20 cellular contexts compared by ENCODE assay signal in the genomic region with DNA sequence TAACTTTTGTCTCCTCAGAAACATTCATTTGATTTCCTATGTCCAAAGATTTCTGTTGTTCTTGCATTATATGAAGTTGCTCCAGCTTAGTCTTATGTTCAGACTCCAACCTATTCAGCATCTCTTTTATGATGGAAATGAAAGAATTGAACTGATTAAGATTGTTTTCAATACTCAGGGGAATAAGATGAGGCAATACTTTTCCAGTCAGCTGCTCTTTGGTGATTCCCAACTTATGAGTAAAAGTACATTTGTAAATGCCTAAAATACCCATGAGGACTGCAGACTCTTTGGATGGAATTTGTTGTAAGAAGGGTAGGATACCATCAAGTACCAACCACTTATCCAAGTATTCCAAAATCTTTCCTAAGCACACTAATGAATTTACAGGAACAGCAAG. TPM values are rescaled to one million over a fixed set of nuclear protein-coding genes. Genes with fewer than 3 reads are reported as not detected.
DNase-seq lines count a peak whose midpoint lies in the region; ATAC-seq and TF ChIP-seq lines count a peak whose summit lies in the region.
"Had no signal": no experiment of that assay in that cellular context is flagged by ENCODE, and none has a peak within 500 bp of the region (broad histone marks: within the 10 kb centered on the region; RNA-seq: fewer than 3 reads in every experiment).

No MANE protein-coding gene starts in this region.

- H3K4me3 ChIP-seq in coronary artery (no peak overlapping the region), psoas muscle (no peak overlapping the region)
- H3K4me3 ChIP-seq: dorsolateral prefrontal cortex, Peyer's patch, sigmoid colon had no signal

- H3K9me3 Mint-ChIP-seq in stimulated activated naive CD8-positive, alpha-beta T cell treated with anti-CD3 and anti-CD28 coated beads, Interleukin-15, amount 100 ng/mL, for 72 hours = peaks cover 0 to 14% of the 10 kb centered on the region in 2 donors

- peaks cover 64% of the 10 kb centered on the region for H3K4me1 ChIP-seq in psoas muscle

- ATAC-seq in psoas muscle (peak in 1 of 4 donors; percentile 38), GM21528 (IDR thresholded peaks at IDR 0.05; ENCODE audit: low FRiP score, unreplicated experiment) (no peak)
- ATAC-seq in stimulated activated naive CD8-positive, alpha-beta T cell treated with anti-CD3 and anti-CD28 coated beads, Interleukin-15, amount 100 ng/mL, for 72 hours = no peak
- ATAC-seq: SK-N-SH treated with all-trans-retinoic acid at 6 μM for 48 hours had no signal

- no peaks in the 10 kb centered on the region for H3K27me3 ChIP-seq in psoas muscle (ENCODE audit: insufficient read depth in 3 of 3, low read length in 2 of 3)
- H3K27me3 ChIP-seq: brain microvascular endothelial cell, dorsolateral prefrontal cortex, Peyer's patch, sigmoid colon had no signal

- H3K9me3 ChIP-seq in psoas muscle = no peaks in the 10 kb centered on the region
- H3K9me3 ChIP-seq: Peyer's patch, sigmoid colon had no signal

- H3K4me3 Mint-ChIP-seq in stimulated activated naive CD8-positive, alpha-beta T cell treated with anti-CD3 and anti-CD28 coated beads, Interleukin-15, amount 100 ng/mL, for 72 hours = no peak overlapping the region
- H3K4me3 Mint-ChIP-seq: activated CD4-positive, alpha-beta T cell treated with anti-CD3 and anti-CD28 coated beads, Interleukin-2, amount 10 ng/mL, durations not matched to agents 7 days and 5 days; activated naive CD4-positive, alpha-beta T cell treated with anti-CD3 and anti-CD28 coated beads, Interleukin-2, amount 10 ng/mL, durations not matched to agents 7 days and 5 days had no signal

- H3K27ac ChIP-seq in coronary artery = peak overlapping the region; percentile 12 to 50
- peak overlapping the region; percentile 53 for H3K27ac ChIP-seq in psoas muscle
- H3K27ac ChIP-seq: brain microvascular endothelial cell, dorsolateral prefrontal cortex, Peyer's patch had no signal

- no peak overlapping the region for H3K27ac Mint-ChIP-seq in stimulated activated naive CD8-positive, alpha-beta T cell treated with anti-CD3 and anti-CD28 coated beads, Interleukin-15, amount 100 ng/mL, for 72 hours
- H3K27ac Mint-ChIP-seq: activated CD4-positive, alpha-beta T cell treated with anti-CD3 and anti-CD28 coated beads, Interleukin-2, amount 10 ng/mL, durations not matched to agents 7 days and 5 days; activated naive CD4-positive, alpha-beta T cell treated with anti-CD3 and anti-CD28 coated beads, Interleukin-2, amount 10 ng/mL, durations not matched to agents 7 days and 5 days had no signal

- TF ChIP-seq CTCF in coronary artery (IDR thresholded peaks at IDR 0.05) = no peak
- no peak for TF ChIP-seq CTCF in psoas muscle (IDR thresholded peaks at IDR 0.05)
- TF ChIP-seq CTCF in GM10266 (IDR thresholded peaks at IDR 0.05; ENCODE audit: control insufficient read depth, insufficient read depth, low read depth, missing control alignments) = no peak

- H3K4me1 Mint-ChIP-seq in stimulated activated naive CD8-positive, alpha-beta T cell treated with anti-CD3 and anti-CD28 coated beads, Interleukin-15, amount 100 ng/mL, for 72 hours = peaks cover 10% of the 10 kb centered on the region

- DNase-seq in AG20443 (ENCODE audit: low spot score) (peak; percentile 25), GM04503 (ENCODE audit: low read depth) (peak; percentile 63), coronary artery (ENCODE audit: low spot score) (no peak), psoas muscle (no peak), GM10266 (ENCODE audit: extremely low spot score) (no peak), epidermal melanocyte (ENCODE audit: insufficient read length, low spot score) (no peak)
- DNase-seq in stimulated activated naive CD8-positive, alpha-beta T cell treated with anti-CD3 and anti-CD28 coated beads, Interleukin-15, amount 100 ng/mL, for 72 hours = no peak
- DNase-seq: activated CD4-positive, alpha-beta T cell treated with anti-CD3 and anti-CD28 coated beads, Interleukin-2, amount 10 ng/mL, durations not matched to agents 7 days and 5 days; activated naive CD4-positive, alpha-beta T cell treated with anti-CD3 and anti-CD28 coated beads, Interleukin-2, amount 10 ng/mL, durations not matched to agents 7 days and 5 days; brain microvascular endothelial cell; C1 segment of cervical spinal cord; dorsolateral prefrontal cortex; kidney glomerular epithelial cell; midbrain; NCI-H1436; nucleus accumbens; Peyer's patch; sigmoid colon had no signal

- no peaks in the 10 kb centered on the region for H3K36me3 ChIP-seq in psoas muscle (ENCODE audit: insufficient read depth in 1 of 2, low read depth in 1 of 2)
- H3K36me3 ChIP-seq: brain microvascular endothelial cell, Peyer's patch, sigmoid colon had no signal

- intact Hi-C loops in psoas muscle (cut with DNase I) = loop anchor here in 1 of 2 donors (5.0 kb wide), 1 partner anchor 36 kb away; no protein-coding TSS in a partner anchor

- H3K27me3 Mint-ChIP-seq in stimulated activated naive CD8-positive, alpha-beta T cell treated with anti-CD3 and anti-CD28 coated beads, Interleukin-15, amount 100 ng/mL, for 72 hours = no peaks in the 10 kb centered on the region
- H3K27me3 Mint-ChIP-seq: activated CD4-positive, alpha-beta T cell treated with anti-CD3 and anti-CD28 coated beads, Interleukin-2, amount 10 ng/mL, durations not matched to agents 7 days and 5 days; activated naive CD4-positive, alpha-beta T cell treated with anti-CD3 and anti-CD28 coated beads, Interleukin-2, amount 10 ng/mL, durations not matched to agents 7 days and 5 days had no signal

RNA-seq across cellular contexts. Expression of gene TRAK2, which starts 39.8 kb away (rescaled TPM):
- total RNA-seq in psoas muscle = 10 to 100 TPM; 17.6 to 53.0 (median 36.5) TPM
- 10 to 100 TPM in 2 of 3 donors, 1 to 10 TPM in 1; 9.8 to 23.4 (median 21.1) TPM for polyA plus RNA-seq in psoas muscle

RNA-seq across cellular contexts. Expression of gene STRADB, which starts 40.1 kb away (rescaled TPM):
- 10 to 100 TPM; 55.9 to 87.3 (median 81.2) TPM for total RNA-seq in psoas muscle
- polyA plus RNA-seq in psoas muscle = 100 to 1,000 TPM in 1 of 3 donors, 10 to 100 TPM in 2; 48.5 to 175 (median 69.9) TPM

RNA-seq across cellular contexts. Expression of gene FLACC1, which starts 54.3 kb away (rescaled TPM):
- total RNA-seq in psoas muscle = 1 to 10 TPM; 1.7 to 4.3 (median 1.8) TPM
- polyA plus RNA-seq in psoas muscle = 1 to 10 TPM in 1 of 3 donors, under 1 TPM in 2; 0.55 to 3.8 (median 0.82) TPM

Comparison
In these comparisons a context has a peak if more than half of its experiments do, and no peak if none do; other contexts are left out.
1. DNase-seq: peak in AG20443 (single experiment) and GM04503 (single experiment); none in coronary artery (single experiment), psoas muscle (0 of 2), stimulated activated naive CD8-positive, alpha-beta T cell treated with anti-CD3 and anti-CD28 coated beads, Interleukin-15, amount 100 ng/mL, for 72 hours (0 of 2), GM10266 (single experiment) and epidermal melanocyte (single experiment).